8 cellular contexts compared by ENCODE assay signal in the genomic region with DNA sequence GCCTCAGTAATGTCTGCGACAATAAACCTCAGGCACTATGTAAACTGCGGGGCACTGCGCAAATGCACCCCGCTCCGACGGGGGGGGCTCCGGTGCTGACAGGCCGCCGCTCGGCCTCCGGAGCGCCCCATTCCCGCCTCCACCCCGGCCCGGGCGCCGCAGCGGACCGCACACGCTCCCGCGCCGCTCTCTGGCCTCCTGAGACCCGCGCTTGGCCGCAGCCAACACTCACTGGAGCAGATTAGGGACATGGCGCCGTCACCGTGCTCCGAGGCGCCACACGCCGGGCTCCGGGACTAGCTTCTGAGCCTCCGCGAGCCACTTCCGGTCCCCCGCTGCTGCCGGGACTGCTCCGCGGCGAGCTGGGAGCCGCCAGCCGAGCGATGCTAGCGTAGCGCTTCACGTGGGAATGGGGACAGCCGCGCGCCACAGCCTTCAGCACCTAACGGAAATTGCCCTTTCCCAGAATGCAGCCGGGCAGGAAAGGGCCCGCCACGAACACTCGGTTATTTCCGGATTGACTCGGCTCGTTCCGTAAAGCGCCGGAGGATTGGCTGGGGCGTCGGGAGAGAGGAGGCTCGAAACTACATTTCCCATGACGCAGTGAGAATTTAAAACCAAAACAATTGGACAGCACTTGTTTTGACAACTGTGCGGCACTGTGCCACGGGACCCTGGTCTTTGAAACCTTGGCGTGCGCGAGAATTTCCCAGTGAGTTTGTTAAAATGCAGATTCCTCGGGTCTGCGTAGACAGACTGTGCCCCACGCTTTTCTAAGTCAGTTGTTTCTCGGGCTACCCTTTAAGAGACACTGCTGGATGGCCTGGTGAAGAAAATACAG. TPM values are rescaled to one million over a fixed set of nuclear protein-coding genes. Genes with fewer than 3 reads are reported as not detected.
DNase-seq lines count a peak whose midpoint lies in the region; ATAC-seq, FAIRE-seq and TF ChIP-seq lines count a peak whose summit lies in the region.

A gene (minus strand): TSS at position 454 of the 841 bp plus-strand sequence. CDS start 203 bp downstream, at position 251.

- peak; percentile 63 for FAIRE-seq in H1 (lab: Jason Lieb, UNC)

- H2AK5ac ChIP-seq in H1 (ENCODE audit: low read depth, low read length) (no peak within 1 kb of the TSS), mesendoderm (ENCODE audit: low read length) (no peak within 1 kb of the TSS)

- H3K27me3 ChIP-seq in H1 (replicated peaks in 1 of 4; ENCODE audit: control insufficient read depth in 3 of 4, extremely low read depth in 1 of 4, insufficient read depth in 3 of 4, low read length in 3 of 4) (peaks cover 0 to 2% (median 0%) of the 10 kb centered on the region in 4 experiments; a peak in 1 of 7 replicates), mesendoderm (ENCODE audit: insufficient read depth, low read length, poor library complexity) (no peaks in the 10 kb centered on the region)

- H2BK20ac ChIP-seq in H1 (ENCODE audit: low read length), result no peak within 1 kb of the TSS

- peaks cover 10 to 21% of the 10 kb centered on the region in 2 experiments for H4K20me1 ChIP-seq in H1 (replicated peaks in 1 of 2; ENCODE audit: control insufficient read depth in 1 of 2, insufficient read depth in 2 of 2, low read length in 2 of 2)

- DNase-seq in CMK (ENCODE audit: low read depth) (peak; percentile 81), HT1080 (ENCODE audit: low read depth) (peak; percentile 98), NOMO-1 treated with DMSO at 0.1 percent for 48 hours (lab: John Stamatoyannopoulos, UW; ENCODE audit: unreplicated experiment) (peak; percentile 98), H1 (ENCODE audit: low read depth in 1 of 2, low spot score in 2 of 2) (peak; percentile 74 to 99), mesendoderm (peak; percentile 98)
- DNase-seq in activated CD8-positive, alpha-beta memory T cell treated with anti-CD3 and anti-CD28 coated beads for 4 hours (ENCODE audit: low read depth in 2 of 2), result peak; percentile 93 to 97
- peak; percentile 98 for DNase-seq in stimulated activated CD8-positive, alpha-beta memory T cell treated with anti-CD3 and anti-CD28 coated beads, Interleukin-15, amount 100 ng/mL, for 1 hour (ENCODE audit: low read depth)

- H3K79me1 ChIP-seq in H1 (ENCODE audit: low read depth, low read length) (peaks cover 6% of the 10 kb centered on the region), mesendoderm (ENCODE audit: low read length) (peaks cover 16% of the 10 kb centered on the region)

- peak within 1 kb of the TSS; percentile 90 for H3K56ac ChIP-seq in H1 (replicated peaks; ENCODE audit: insufficient read length, low read depth, low read length)
- H3K56ac ChIP-seq in mesendoderm (ENCODE audit: low read length), result peak within 1 kb of the TSS; percentile 98

- H3K9ac ChIP-seq in H1 (replicated peaks in 1 of 4; ENCODE audit: extremely low read depth in 1 of 4, low read depth in 3 of 4, low read length in 3 of 4) (peak within 1 kb of the TSS; percentile 80 to 92 (median 85)), mesendoderm (ENCODE audit: low read length) (peak within 1 kb of the TSS; percentile 83)

- H3K23me2 ChIP-seq in H1 (ENCODE audit: low read depth, low read length), result peaks cover 2% of the 10 kb centered on the region; the same call in 1 of the 2 replicates

- peak within 1 kb of the TSS; percentile 81 to 97 for H3K4me2 ChIP-seq in H1 (ENCODE audit: insufficient read depth in 1 of 2, low read depth in 2 of 2, low read length in 2 of 2)
- peak within 1 kb of the TSS; percentile 88 for H3K4me2 ChIP-seq in mesendoderm (ENCODE audit: low read length)

- H3K36me3 ChIP-seq in H1 (ENCODE audit: control insufficient read depth in 2 of 4, insufficient read depth in 4 of 4, low read length in 3 of 4), result peaks cover 8 to 22% (median 20%) of the 10 kb centered on the region in 4 experiments; a peak in 7 of 8 replicates
- peaks cover 11% of the 10 kb centered on the region for H3K36me3 ChIP-seq in mesendoderm (ENCODE audit: control insufficient read depth, insufficient read depth, low read length)

- no peaks in the 10 kb centered on the region for H3K9me3 ChIP-seq in H1 (ENCODE audit: insufficient read depth in 2 of 2, low read depth in 1 of 2, low read length in 1 of 2)

- H2BK15ac ChIP-seq in H1 (ENCODE audit: low read length) (no peak within 1 kb of the TSS), mesendoderm (replicated peaks; ENCODE audit: low read depth) (no peak within 1 kb of the TSS)

- H3K4me1 ChIP-seq in H1 (replicated peaks in 1 of 4; ENCODE audit: control insufficient read depth in 3 of 4, insufficient read depth in 4 of 4, low read length in 3 of 4) (peaks cover 2 to 8% (median 5%) of the 10 kb centered on the region in 4 experiments; a peak in 4 of 7 replicates), mesendoderm (ENCODE audit: control insufficient read depth, low read depth, low read length) (no peaks in the 10 kb centered on the region)

- H3K18ac ChIP-seq in H1 (ENCODE audit: extremely low read depth, low read length) (peak within 1 kb of the TSS; percentile 65; the same call in 1 of the 2 replicates), mesendoderm (ENCODE audit: low read length) (peak within 1 kb of the TSS; percentile 65)

- peak in 1 of 3 experiments; percentile 6; a peak in 1 of 4 replicates for TF ChIP-seq CTCF in H1 (IDR thresholded peaks at IDR 0.05; ENCODE audit: control extremely low read depth in 1 of 3, insufficient read depth in 1 of 3, low read depth in 1 of 3, low read length in 3 of 3)

- H2BK12ac ChIP-seq in H1 (ENCODE audit: low read depth, low read length), result no peak within 1 kb of the TSS

- POLR2A ChIA-PET in H1 (lab: Charles Lee; ENCODE audit: partially characterized antibody), result interaction anchor here (0.8 to 4.2 kb wide), 10 partner anchors 9 to 75 kb away, joined by 3 to 28 read pairs (median 4); a partner anchor contains a TSS

- no peak within 1 kb of the TSS for H3K14ac ChIP-seq in H1 (ENCODE audit: insufficient read length)

- no peak within 1 kb of the TSS; the same call in 1 of the 2 replicates for H2BK5ac ChIP-seq in H1 (ENCODE audit: low read depth, low read length)
- no peak within 1 kb of the TSS for H2BK5ac ChIP-seq in mesendoderm (ENCODE audit: low read length)

- WGBS in H1 (ENCODE audit: extremely low coverage in 1 of 2, insufficient coverage in 1 of 2, insufficient read length in 1 of 2, insufficient replicate concordance in 2 of 2, low coverage in 1 of 2, low lambda C conversion rate in 2 of 2, missing lambda C conversion rate in 1 of 2), 2 experiments, result 2% methylated on average over 74 of the region's 75 CpGs; no CpG with 5 or more reads in 1 of the 2 experiments
- no CpG with 5 or more reads among the region's 75 CpGs for WGBS in mesendoderm (ENCODE audit: extremely low coverage, insufficient coverage, low lambda C conversion rate)

- peak within 1 kb of the TSS; percentile 29 for H4K91ac ChIP-seq in H1 (replicated peaks; ENCODE audit: insufficient read length, low read length)

- no peak within 1 kb of the TSS for H3K4ac ChIP-seq in H1 (replicated peaks; ENCODE audit: insufficient read length, low read depth, low read length)
- H3K4ac ChIP-seq in mesendoderm (ENCODE audit: low read depth, low read length), result peak within 1 kb of the TSS; percentile 96

- peak within 1 kb of the TSS; percentile 32 for H4K5ac ChIP-seq in H1 (ENCODE audit: insufficient read length, low read depth, low read length)
- no peak within 1 kb of the TSS for H4K5ac ChIP-seq in mesendoderm (ENCODE audit: low read length)

- H2BK120ac ChIP-seq in H1 (replicated peaks; ENCODE audit: low read depth, low read length) (no peak within 1 kb of the TSS), mesendoderm (ENCODE audit: low read depth, low read length) (no peak within 1 kb of the TSS)

- no peak within 1 kb of the TSS for H2AFZ ChIP-seq in H1 (ENCODE audit: low read length)

- peak within 1 kb of the TSS; percentile 55 for H3K27ac ChIP-seq in H1 (ENCODE audit: low read depth, low read length)
- peak within 1 kb of the TSS; percentile 90 for H3K27ac ChIP-seq in mesendoderm (ENCODE audit: low read depth, low read length)

- CTCF ChIA-PET in H1 (lab: Charles Lee; ENCODE audit: partially characterized antibody), result interaction anchor here (0.6 to 23.0 kb wide), 5 partner anchors 9 to 74 kb away, joined by 3 to 522 read pairs (median 9); no protein-coding TSS in a partner anchor

- no peak for TF ChIP-seq EP300 in H1 (IDR thresholded peaks at IDR 0.05; ENCODE audit: borderline replicate concordance in 1 of 2, low read depth in 2 of 2, low read length in 2 of 2)

- H3K79me2 ChIP-seq in H1 (ENCODE audit: control insufficient read depth in 1 of 2, insufficient read depth in 2 of 2, low read length in 2 of 2) (peaks cover 23 to 40% of the 10 kb centered on the region in 2 experiments), mesendoderm (ENCODE audit: control insufficient read depth, insufficient read depth, low read length) (peaks cover 38% of the 10 kb centered on the region)

- H3K4me3 ChIP-seq in H1 (ENCODE audit: extremely low read depth in 1 of 4, insufficient read depth in 2 of 4, low read depth in 3 of 4, low read length in 4 of 4) (peak within 1 kb of the TSS; percentile 76 to 91 (median 90)), mesendoderm (ENCODE audit: low read length) (peak within 1 kb of the TSS; percentile 72)

- H3K23ac ChIP-seq in H1 (ENCODE audit: insufficient read length), result no peak within 1 kb of the TSS
- no peak within 1 kb of the TSS for H3K23ac ChIP-seq in mesendoderm (ENCODE audit: low read length)

- TF ChIP-seq POLR2A in H1 (IDR thresholded peaks at IDR 0.05; ENCODE audit: control extremely low read depth in 1 of 2, low read depth in 2 of 2, low read length in 2 of 2), result peak; percentile 49 to 69

- H4K8ac ChIP-seq in H1 (ENCODE audit: extremely low read depth, insufficient read depth, low read length) (peak within 1 kb of the TSS; percentile 90), mesendoderm (ENCODE audit: low read depth, low read length) (no peak within 1 kb of the TSS)

- peak; percentile 64 for ATAC-seq in GM21360 (IDR thresholded peaks at IDR 0.05; ENCODE audit: unreplicated experiment)

- no peak for TF ChIP-seq RAD21 in H1 (IDR thresholded peaks at IDR 0.05 in 1 of 2, conservative IDR thresholded peaks at IDR 0.05 in 1 of 2; ENCODE audit: low read depth in 2 of 2, low read length in 2 of 2)

RNA-seq across cellular contexts. Expression of the gene that starts here (rescaled TPM):
- total RNA-seq in HT1080 (2014; rRNA removed; shearing (Covaris generic)), result 212 and 250 TPM in 2 replicates
- 166 and 211 TPM in 2 replicates for polyA plus RNA-seq in HT1080 (2015; cell fraction: cytosol; rRNA removed)
- 210 and 264 TPM in 2 replicates for polyA plus RNA-seq in HT1080 (2015; cell fraction: nucleus; rRNA removed)
- 140 and 141 TPM in 2 replicates for total RNA-seq in H1 (2021; fragmentation: NEBNext Ultra II Directional; extraction: Animal tissue kit (Norgen Biotek cat#: 25700))
- 107 and 176 TPM in 2 replicates for polyA plus RNA-seq in H1 (2011; rRNA removed)
- 94.9 TPM for polyA plus RNA-seq in H1 (2011; cell fraction: cytosol; rRNA removed)
- polyA plus RNA-seq in H1 (2011; cell fraction: nucleus; rRNA removed), result 102 TPM
- 108 to 174 TPM (median 157 TPM) in 4 replicates for polyA plus RNA-seq in H1 (2012, experiment 1 of 2)
- polyA plus RNA-seq in H1 (2012, experiment 2 of 2), result 112 TPM
- polyA plus RNA-seq in H1 (2013, experiment 1 of 2), result 81.8 TPM
- 81.3 TPM for polyA plus RNA-seq in H1 (2013, experiment 2 of 2)
- 50.2 and 71.6 TPM in 2 replicates for polyA minus RNA-seq in H1 (2011; rRNA and poly(A)+ RNA removed)
- polyA minus RNA-seq in H1 (2011; cell fraction: cytosol; rRNA and poly(A)+ RNA removed), result 50.9 TPM
- 63.9 TPM for polyA minus RNA-seq in H1 (2011; cell fraction: nucleus; rRNA and poly(A)+ RNA removed)
- polyA plus RNA-seq in mesendoderm (2013, experiment 1 of 2), result 124 TPM
- 124 TPM for polyA plus RNA-seq in mesendoderm (2013, experiment 2 of 2)

Comparison
In these comparisons a context has a peak if more than half of its experiments do, and no peak if none do; other contexts are left out.
1. Peak in every context shown above with its lines: DNase-seq, ATAC-seq, H3K4me3 ChIP-seq and H3K27ac ChIP-seq.